Comparison of ENCODE assay signal across 8 cellular contexts in the genomic region with DNA sequence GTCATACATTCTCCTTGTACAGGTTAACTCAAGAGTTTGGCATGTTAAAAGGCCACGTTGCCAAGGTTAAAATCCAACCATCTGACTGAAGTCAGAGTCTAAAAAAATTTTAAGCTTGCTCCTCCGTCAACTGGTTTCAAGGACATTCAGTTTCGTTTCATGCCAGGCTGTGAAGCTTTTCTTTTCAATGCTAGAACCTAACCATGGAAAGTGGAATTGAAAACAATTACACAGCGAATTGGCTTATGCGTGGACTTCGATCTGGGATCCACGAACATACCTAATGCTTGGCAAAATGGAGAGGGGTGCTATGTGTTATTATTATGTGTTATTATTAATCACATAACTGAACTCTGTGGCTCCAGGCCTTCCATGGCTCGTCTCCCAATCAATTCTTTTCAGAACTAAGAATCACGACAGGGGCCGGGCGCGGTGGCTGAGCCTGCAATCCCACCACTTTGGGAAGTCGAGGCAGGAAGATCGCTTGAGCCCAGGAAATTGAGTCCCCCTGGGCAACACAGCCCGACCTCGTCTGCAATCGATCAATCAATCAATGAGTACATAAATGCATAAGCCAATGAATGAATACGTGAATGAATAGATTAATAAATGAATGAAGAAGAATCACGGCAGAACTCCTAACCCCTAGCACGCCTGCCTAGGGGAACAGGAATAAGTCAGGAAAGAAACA. TPM values are rescaled to one million over a fixed set of nuclear protein-coding genes. Genes with fewer than 3 reads are reported as not detected.
DNase-seq lines count a peak whose midpoint lies in the region; ATAC-seq lines count a peak whose summit lies in the region.

No MANE protein-coding gene starts in this region.

- peaks cover 15 to 39% (median 31%) of the 10 kb centered on the region in 11 experiments; a peak in 19 of 22 replicates for H4K20me1 ChIP-seq in BLaER1 treated with 17β-estradiol and CSF1 and Interleukin-3, amounts not matched to agents 10 nM and 100 nM

- H3K4me1 ChIP-seq in BLaER1 treated with 17β-estradiol and CSF1 and Interleukin-3, amounts not matched to agents 10 nM and 100 nM = peaks cover 28 to 35% (median 31%) of the 10 kb centered on the region in 10 experiments
- H3K4me1 ChIP-seq in adipocyte (ENCODE audit: control insufficient read depth, insufficient read depth, low read length) (peaks cover 15% of the 10 kb centered on the region), iPS DF 6.9 (ENCODE audit: control insufficient read depth, insufficient read depth, low read length) (no peaks in the 10 kb centered on the region; the same call in 1 of the 2 replicates), skeletal muscle tissue (ENCODE audit: control insufficient read depth in 3 of 3, insufficient read depth in 3 of 3, low read length in 3 of 3) (peaks cover 4 to 20% (median 12%) of the 10 kb centered on the region in 3 donors)

- H3K9me3 ChIP-seq in BLaER1 treated with 17β-estradiol and CSF1 and Interleukin-3, amounts not matched to agents 10 nM and 100 nM (replicated peaks in 1 of 11) = no peaks in the 10 kb centered on the region; a peak in 1 of 22 replicates
- H3K9me3 ChIP-seq in KOPT-K1 (ENCODE audit: insufficient read depth, low read length, poor library complexity, severe bottlenecking) (no peaks in the 10 kb centered on the region), adipocyte (ENCODE audit: control insufficient read depth, low read length) (no peaks in the 10 kb centered on the region), iPS DF 6.9 (ENCODE audit: control insufficient read depth, insufficient read depth, low read length) (no peaks in the 10 kb centered on the region), skeletal muscle tissue (ENCODE audit: control insufficient read depth in 3 of 3, low read length in 3 of 3) (no peaks in the 10 kb centered on the region)

- no CpG with 5 or more reads among the region's 20 CpGs for WGBS in iPS DF 6.9 (ENCODE audit: insufficient coverage, insufficient read length)

- DNase-seq in adipocyte (ENCODE audit: low read depth) (peak; percentile 74), iPS DF 6.9 (ENCODE audit: low read depth, low spot score) (no peak), NCI-H82 (lab: John Stamatoyannopoulos, UW) (no peak), NCI-H1930 (lab: John Stamatoyannopoulos, UW) (no peak)

- H3K4me2 ChIP-seq in BLaER1 treated with 17β-estradiol and CSF1 and Interleukin-3, amounts not matched to agents 10 nM and 100 nM = peak overlapping the region; percentile 84 to 97 (median 93)

- no peaks in the 10 kb centered on the region for H3K27me3 ChIP-seq in BLaER1 treated with 17β-estradiol and CSF1 and Interleukin-3, amounts not matched to agents 10 nM and 100 nM
- H3K27me3 ChIP-seq in adipocyte (replicated peaks; ENCODE audit: control insufficient read depth, insufficient read depth, low read length) (no peaks in the 10 kb centered on the region), iPS DF 6.9 (ENCODE audit: control insufficient read depth, insufficient read depth, low read length) (no peaks in the 10 kb centered on the region), skeletal muscle tissue (ENCODE audit: control insufficient read depth in 3 of 3, insufficient read depth in 3 of 3, low read length in 3 of 3) (no peaks in the 10 kb centered on the region)

- peak overlapping the region; percentile 93 to 99 (median 98) for H3K27ac ChIP-seq in BLaER1 treated with 17β-estradiol and CSF1 and Interleukin-3, amounts not matched to agents 10 nM and 100 nM
- H3K27ac ChIP-seq in KOPT-K1 (ENCODE audit: low read depth, low read length, poor library complexity, severe bottlenecking) (peak overlapping the region; percentile 91), iPS DF 6.9 (ENCODE audit: low read length) (no peak overlapping the region), skeletal muscle tissue (ENCODE audit: low read depth, low read length) (peak overlapping the region; percentile 99)

- peaks cover 6 to 39% (median 18%) of the 10 kb centered on the region in 11 experiments; a peak in 13 of 22 replicates for H3K36me3 ChIP-seq in BLaER1 treated with 17β-estradiol and CSF1 and Interleukin-3, amounts not matched to agents 10 nM and 100 nM
- peaks cover 7% of the 10 kb centered on the region for H3K36me3 ChIP-seq in KOPT-K1 (ENCODE audit: insufficient read depth, low read length)
- H3K36me3 ChIP-seq in adipocyte (ENCODE audit: control insufficient read depth, insufficient read depth, low read length, severe bottlenecking) = no peaks in the 10 kb centered on the region
- no peaks in the 10 kb centered on the region for H3K36me3 ChIP-seq in iPS DF 6.9 (ENCODE audit: control insufficient read depth, insufficient read depth, low read length)
- peaks cover 0 to 4% (median 0%) of the 10 kb centered on the region in 3 donors for H3K36me3 ChIP-seq in skeletal muscle tissue (ENCODE audit: control insufficient read depth in 3 of 3, insufficient read depth in 3 of 3, low read length in 3 of 3)

- H3K4me3 ChIP-seq in BLaER1 treated with 17β-estradiol and CSF1 and Interleukin-3, amounts not matched to agents 10 nM and 100 nM = peak overlapping the region; percentile 85 to 98 (median 94)
- peak overlapping the region; percentile 99 for H3K4me3 ChIP-seq in adipocyte (ENCODE audit: low read length)
- peak overlapping the region; percentile 93; the same call in 1 of the 2 replicates for H3K4me3 ChIP-seq in iPS DF 6.9 (ENCODE audit: low read length)
- peak overlapping the region; percentile 95 to 98 (median 98) for H3K4me3 ChIP-seq in skeletal muscle tissue (ENCODE audit: low read length in 3 of 3)

- ATAC-seq in GM19035 (IDR thresholded peaks at IDR 0.05; ENCODE audit: unreplicated experiment) = peak; percentile 10

- peak overlapping the region; percentile 95 to 99 (median 98) for H3K9ac ChIP-seq in BLaER1 treated with 17β-estradiol and CSF1 and Interleukin-3, amounts not matched to agents 10 nM and 100 nM
- H3K9ac ChIP-seq in adipocyte (ENCODE audit: low read length) (peak overlapping the region; percentile 99), skeletal muscle tissue (ENCODE audit: low read depth in 1 of 3, low read length in 3 of 3) (peak overlapping the region; percentile 91 to 99 (median 98))

RNA-seq across cellular contexts. Expression of gene ARL5B, which starts 0.8 kb away (rescaled TPM):
- total RNA-seq in skeletal muscle tissue = 16.7 TPM

RNA-seq across cellular contexts. Expression of gene NSUN6, which starts 7.1 kb away (rescaled TPM):
- 14.6 TPM for total RNA-seq in skeletal muscle tissue
